Comparison of ENCODE assay signal across 20 cellular contexts in genomic region chr7:101554584-101555268, GRCh38.
DNase-seq lines count a peak whose midpoint lies in the region; ATAC-seq and TF ChIP-seq lines count a peak whose summit lies in the region.
"Had no signal": no experiment of that assay in that cellular context is flagged by ENCODE, and none has a peak within 500 bp of the region (broad histone marks: within the 10 kb centered on the region; RNA-seq: fewer than 3 reads in every experiment).

No MANE protein-coding gene starts in this region.

- TF ChIP-seq POLR2A in gastrocnemius medialis (IDR thresholded peaks at IDR 0.05) (no peak), testis (IDR thresholded peaks at IDR 0.05) (no peak)

- ATAC-seq in gastrocnemius medialis, result no peak
- ATAC-seq in WTC11, result no peak
- ATAC-seq in GM19324 (IDR thresholded peaks at IDR 0.05; ENCODE audit: low FRiP score, unreplicated experiment), result no peak
- ATAC-seq: HCT116, HepG2 had no signal

- CTCF ChIA-PET in WTC11 (lab: Charles Lee), result interaction anchor here (0.6 to 0.9 kb wide), 3 partner anchors 13 to 265 kb away, joined by 3 to 4 read pairs (median 3); no protein-coding TSS in a partner anchor

- H3K27ac ChIP-seq in coronary artery (no peak overlapping the region), gastrocnemius medialis (no peak overlapping the region), testis (no peak overlapping the region)
- H3K27ac ChIP-seq: SJCRH30 had no signal

- no peak overlapping the region for H3K4me3 Mint-ChIP-seq in WTC11

- H3K27me3 ChIP-seq in H7 (ENCODE audit: control insufficient read depth, insufficient read depth, low read length) (no peaks in the 10 kb centered on the region), gastrocnemius medialis (no peaks in the 10 kb centered on the region), testis (no peaks in the 10 kb centered on the region)
- H3K27me3 ChIP-seq: SJCRH30 had no signal

- peaks cover 4% of the 10 kb centered on the region; the same call in 1 of the 2 replicates for H3K36me3 Mint-ChIP-seq in WTC11

- H3K4me3 ChIP-seq in H7 (ENCODE audit: insufficient read depth, low read depth, low read length) (no peak overlapping the region), coronary artery (no peak overlapping the region), gastrocnemius medialis (no peak overlapping the region), testis (no peak overlapping the region)
- H3K4me3 ChIP-seq: SJCRH30 had no signal

- WGBS in testis, 2 donors, result 95 to 97% methylated on average over 6 of the region's 6 CpGs

- peaks cover 1% of the 10 kb centered on the region for H3K36me3 ChIP-seq in H7 (replicated peaks; ENCODE audit: control insufficient read depth, insufficient read depth, low read length)
- H3K36me3 ChIP-seq in gastrocnemius medialis, result no peaks in the 10 kb centered on the region
- no peaks in the 10 kb centered on the region for H3K36me3 ChIP-seq in testis (ENCODE audit: low read depth, missing control alignments)
- H3K36me3 ChIP-seq: SJCRH30 had no signal

- no peaks in the 10 kb centered on the region for H3K4me1 Mint-ChIP-seq in WTC11

- H3K27ac Mint-ChIP-seq in WTC11, result no peak overlapping the region

- intact Hi-C loops in gastrocnemius medialis (cut with DNase I; ENCODE audit: low total_unique reads) (no loop called here), testis (cut with DNase I; ENCODE audit: low total_unique reads) (no loop called here)

- POLR2A ChIA-PET in WTC11 (lab: Charles Lee), result no interaction called here

- H3K9me3 ChIP-seq in gastrocnemius medialis (no peaks in the 10 kb centered on the region), testis (no peaks in the 10 kb centered on the region)
- H3K9me3 ChIP-seq: Caco-2, SJCRH30 had no signal

- in situ Hi-C loops in gastrocnemius medialis (cut with MboI; ENCODE audit: low sequenced_read_pairs in 4 of 4), result no loop called here

- H3K4me1 ChIP-seq in gastrocnemius medialis (no peaks in the 10 kb centered on the region), testis (peaks cover 3% of the 10 kb centered on the region)
- H3K4me1 ChIP-seq: SJCRH30 had no signal

- H3K27me3 Mint-ChIP-seq in WTC11 (ENCODE audit: low read depth), result no peaks in the 10 kb centered on the region

- DNase-seq in D341Med (ENCODE audit: low spot score) (peak; percentile 18), H7 (peak; percentile 36), coronary artery (ENCODE audit: low spot score) (peak; percentile 43), gastrocnemius medialis (peak; percentile 1 to 6), GM03348 (ENCODE audit: low spot score) (no peak), WTC11 (ENCODE audit: low spot score) (no peak), testis (no peak)
- DNase-seq: AML-193, EL, Kasumi-1, MM.1S, NCI-H1092 treated with DMSO at 0.1 percent for 48 hours, NCI-H1694 treated with DMSO at 0.1 percent for 48 hours, NCI-H226, NCI-H524 treated with DMSO at 0.1 percent for 48 hours, SJCRH30 had no signal

- no peak for TF ChIP-seq CTCF in coronary artery (IDR thresholded peaks at IDR 0.05)
- TF ChIP-seq CTCF in gastrocnemius medialis (IDR thresholded peaks at IDR 0.05 in 4 of 5, conservative IDR thresholded peaks at IDR 0.05 in 1 of 5), result no peak
- TF ChIP-seq CTCF in WTC11 (IDR thresholded peaks at IDR 0.05), result no peak
- TF ChIP-seq CTCF in testis (IDR thresholded peaks at IDR 0.05), result no peak

- H3K9me3 Mint-ChIP-seq in WTC11, result no peaks in the 10 kb centered on the region

TF ChIP-seq in WTC11, 78 proteins besides CTCF, POLR2A, EP300 and RAD21:
- no peak for TF ChIP-seq NR2C2 (CRISPR knock-in tag; IDR thresholded peaks at IDR 0.05)
- TF ChIP-seq HMGA2 (CRISPR knock-in tag; IDR thresholded peaks at IDR 0.05), result no peak
- TF ChIP-seq NFYB (CRISPR knock-in tag; conservative IDR thresholded peaks at IDR 0.05; ENCODE audit: low read depth), result no peak
- TF ChIP-seq RORB (CRISPR knock-in tag; IDR thresholded peaks at IDR 0.05), result no peak
- TF ChIP-seq CBFB (CRISPR knock-in tag; IDR thresholded peaks at IDR 0.05; ENCODE audit: low read depth), result no peak
- TF ChIP-seq ATF1 (CRISPR knock-in tag; IDR thresholded peaks at IDR 0.05), result no peak
- TF ChIP-seq ZNF423 (CRISPR knock-in tag; IDR thresholded peaks at IDR 0.05), result no peak
- no peak for TF ChIP-seq NR3C1 (CRISPR knock-in tag; conservative IDR thresholded peaks at IDR 0.05; ENCODE audit: low read depth)
- no peak for TF ChIP-seq ZNF317 (CRISPR knock-in tag; IDR thresholded peaks at IDR 0.05; ENCODE audit: borderline replicate concordance, low read depth)
- TF ChIP-seq E2F4 (CRISPR knock-in tag; IDR thresholded peaks at IDR 0.05; ENCODE audit: borderline replicate concordance, low read depth), result no peak
TF ChIP-seq in WTC11: peak in this region for 0.

Comparison
In these comparisons a context has a peak if more than half of its experiments do, and no peak if none do; other contexts are left out.
1. DNase-seq: peak in D341Med (single experiment), H7 (single experiment), coronary artery (single experiment) and gastrocnemius medialis (2 of 2); none in GM03348 (single experiment), WTC11 (single experiment) and testis (single experiment).